ENCODE assay signal across 1 cellular context in genomic region chr11:94740083-94740974, GRCh38.
TF ChIP-seq lines count a peak whose summit lies in the region.

No MANE protein-coding gene starts in this region.

TF ChIP-seq in SK-N-SH treated with all-trans-retinoic acid at 6 μM for 48 hours, 23 proteins besides CTCF, POLR2A, EP300 and RAD21 (continued from another document):
- TF ChIP-seq POU6F1 (CRISPR knock-in tag; IDR thresholded peaks at IDR 0.05; ENCODE audit: borderline replicate concordance, low read depth): no peak
- TF ChIP-seq GLIS3 (CRISPR knock-in tag; IDR thresholded peaks at IDR 0.05): no peak
- no peak for TF ChIP-seq ZFP3 (CRISPR knock-in tag; IDR thresholded peaks at IDR 0.05)
- no peak for TF ChIP-seq ZNF565 (CRISPR knock-in tag; conservative IDR thresholded peaks at IDR 0.05; ENCODE audit: low read depth)
- TF ChIP-seq PATZ1 (CRISPR knock-in tag; IDR thresholded peaks at IDR 0.05; ENCODE audit: borderline replicate concordance): no peak
- TF ChIP-seq TCF4 (CRISPR knock-in tag; IDR thresholded peaks at IDR 0.05; ENCODE audit: borderline replicate concordance): no peak
TF ChIP-seq in SK-N-SH treated with all-trans-retinoic acid at 6 μM for 48 hours: peak in this region for 0.
